27 cellular contexts compared by ENCODE assay signal in the genomic region with DNA sequence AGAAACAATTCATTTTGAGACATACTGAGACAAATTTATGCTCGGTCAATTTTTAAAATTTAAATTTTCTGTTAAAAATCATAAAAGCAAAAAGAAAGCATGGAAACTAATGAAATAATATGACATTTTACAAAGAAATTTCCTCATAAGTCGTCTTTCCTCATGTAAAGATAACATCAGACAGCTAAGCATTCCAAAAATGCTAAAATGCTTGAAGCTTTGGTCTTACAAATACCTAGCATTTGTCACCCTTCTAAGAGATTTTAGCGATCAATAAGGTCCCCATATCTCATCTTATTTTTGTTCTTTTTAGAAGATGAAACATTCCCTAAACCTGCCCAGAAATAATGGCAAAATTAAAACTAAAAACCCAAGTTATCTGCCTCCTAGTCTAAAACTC.
"Had no signal": no experiment of that assay in that cellular context is flagged by ENCODE, and none has a peak within 500 bp of the region (broad histone marks: within the 10 kb centered on the region; RNA-seq: fewer than 3 reads in every experiment).

No MANE protein-coding gene starts in this region.

- DNase-seq: stimulated activated CD4-positive, alpha-beta T cell treated with anti-CD3 and anti-CD28 coated beads, Interleukin-2, amount 100 ng/mL, for 48 hours; stimulated activated CD4-positive, alpha-beta T cell treated with anti-CD3 and anti-CD28 coated beads, Interleukin-4, amount 100 ng/mL, for 1 hour; stimulated activated CD4-positive, alpha-beta T cell treated with anti-CD3 and anti-CD28 coated beads, Interleukin-4, amount 100 ng/mL, for 24 hours; stimulated activated CD4-positive, alpha-beta T cell treated with anti-CD3 and anti-CD28 coated beads, Interleukin-4, amount 100 ng/mL, for 4 hours; stimulated activated CD8-positive, alpha-beta memory T cell treated with anti-CD3 and anti-CD28 coated beads, Interleukin-4, amount 100 ng/mL, for 48 hours; stimulated activated naive B cell treated with anti-CD40 and anti-IgM and Interleukin-4, amounts not matched to agents 10 μg/mL and 1 μg/mL and 100 μg/mL, for 72 hours; stimulated activated naive CD4-positive, alpha-beta T cell; stimulated activated naive CD4-positive, alpha-beta T cell treated with Interleukin-2 at 50 U/mL for 16 hours; stimulated activated naive CD8-positive, alpha-beta T cell treated with anti-CD3 and anti-CD28 coated beads, Interleukin-15, amount 100 ng/mL, for 72 hours; stimulated activated naive CD8-positive, alpha-beta T cell treated with anti-CD3 and anti-CD28 coated beads, Interleukin-15, Interleukin-2, amounts not matched to agents 100 U/mL and 50 U/mL, for 24 hours; stomach; substantia nigra; testis; thyroid gland; tibial artery; transverse colon; upper lobe of left lung; upper lobe of right lung; uterus had no signal

- H3K4me1 Mint-ChIP-seq: stimulated activated effector memory CD8-positive, alpha-beta T cell treated with anti-CD3 and anti-CD28 coated beads, Interleukin-12 subunit alpha, Interleukin-12 subunit beta, amount 100 ng/mL, for 72 hours; stimulated activated memory B cell treated with anti-CD40 and anti-IgM and Interleukin-4, amounts not matched to agents 10 μg/mL and 1 μg/mL and 100 μg/mL, for 72 hours; stimulated activated naive B cell treated with anti-CD40 and anti-IgM and Interleukin-4, amounts not matched to agents 10 μg/mL and 1 μg/mL and 100 μg/mL, for 72 hours; stimulated activated naive CD8-positive, alpha-beta T cell treated with anti-CD3 and anti-CD28 coated beads, Interleukin-15, amount 100 ng/mL, for 72 hours had no signal

- ATAC-seq: stimulated activated effector memory CD8-positive, alpha-beta T cell treated with anti-CD3 and anti-CD28 coated beads, Interleukin-12 subunit alpha, Interleukin-12 subunit beta, amount 100 ng/mL, for 72 hours; stimulated activated memory B cell treated with anti-CD40 and anti-IgM and Interleukin-4, amounts not matched to agents 10 μg/mL and 1 μg/mL and 100 μg/mL, for 72 hours; stimulated activated naive B cell treated with anti-CD40 and anti-IgM and Interleukin-4, amounts not matched to agents 10 μg/mL and 1 μg/mL and 100 μg/mL, for 72 hours; stimulated activated naive CD8-positive, alpha-beta T cell treated with anti-CD3 and anti-CD28 coated beads, Interleukin-15, amount 100 ng/mL, for 72 hours; stimulated activated naive CD8-positive, alpha-beta T cell treated with anti-CD3 and anti-CD28 coated beads, Interleukin-15, Interleukin-2, amounts not matched to agents 100 U/mL and 50 U/mL, for 24 hours; upper lobe of right lung had no signal

- H3K4me3 ChIP-seq: stomach, suprapubic skin, testis, thoracic aorta, thyroid gland, tibial artery, tibial nerve, transverse colon, upper lobe of left lung, upper lobe of right lung, uterus, vagina had no signal

- H3K9me3 Mint-ChIP-seq: stimulated activated memory B cell treated with anti-CD40 and anti-IgM and Interleukin-4, amounts not matched to agents 10 μg/mL and 1 μg/mL and 100 μg/mL, for 72 hours; stimulated activated naive B cell treated with anti-CD40 and anti-IgM and Interleukin-4, amounts not matched to agents 10 μg/mL and 1 μg/mL and 100 μg/mL, for 72 hours; stimulated activated naive CD8-positive, alpha-beta T cell treated with anti-CD3 and anti-CD28 coated beads, Interleukin-15, amount 100 ng/mL, for 72 hours; stimulated activated naive CD8-positive, alpha-beta T cell treated with anti-CD3 and anti-CD28 coated beads, Interleukin-15, Interleukin-2, amounts not matched to agents 100 ng/mL and 50 ng/mL, for 24 hours; type B pancreatic cell had no signal

- H3K9me3 ChIP-seq: stomach, suprapubic skin, testis, thoracic aorta, thyroid gland, tibial artery, tibial nerve, transverse colon, upper lobe of left lung, upper lobe of right lung, uterus, vagina had no signal

- H3K36me3 Mint-ChIP-seq: stimulated activated effector memory CD8-positive, alpha-beta T cell treated with anti-CD3 and anti-CD28 coated beads, Interleukin-12 subunit alpha, Interleukin-12 subunit beta, amount 100 ng/mL, for 72 hours; stimulated activated memory B cell treated with anti-CD40 and anti-IgM and Interleukin-4, amounts not matched to agents 10 μg/mL and 1 μg/mL and 100 μg/mL, for 72 hours; stimulated activated naive B cell treated with anti-CD40 and anti-IgM and Interleukin-4, amounts not matched to agents 10 μg/mL and 1 μg/mL and 100 μg/mL, for 72 hours; type B pancreatic cell had no signal

- H3K4me3 Mint-ChIP-seq: stimulated activated effector memory CD8-positive, alpha-beta T cell treated with anti-CD3 and anti-CD28 coated beads, Interleukin-12 subunit alpha, Interleukin-12 subunit beta, amount 100 ng/mL, for 72 hours; stimulated activated memory B cell treated with anti-CD40 and anti-IgM and Interleukin-4, amounts not matched to agents 10 μg/mL and 1 μg/mL and 100 μg/mL, for 72 hours; stimulated activated naive B cell treated with anti-CD40 and anti-IgM and Interleukin-4, amounts not matched to agents 10 μg/mL and 1 μg/mL and 100 μg/mL, for 72 hours; stimulated activated naive CD8-positive, alpha-beta T cell treated with anti-CD3 and anti-CD28 coated beads, Interleukin-15, amount 100 ng/mL, for 72 hours; stimulated activated naive CD8-positive, alpha-beta T cell treated with anti-CD3 and anti-CD28 coated beads, Interleukin-15, Interleukin-2, amounts not matched to agents 100 ng/mL and 50 ng/mL, for 24 hours; type B pancreatic cell had no signal

- H3K27ac ChIP-seq: stomach, suprapubic skin, testis, thoracic aorta, thyroid gland, tibial artery, tibial nerve, transverse colon, upper lobe of left lung, upper lobe of right lung, uterus, vagina had no signal

- H3K4me1 ChIP-seq: stomach, suprapubic skin, testis, thyroid gland, tibial artery, tibial nerve, transverse colon, upper lobe of right lung, uterus, vagina had no signal

- H3K27me3 ChIP-seq: stomach, suprapubic skin, testis, thyroid gland, tibial artery, tibial nerve, transverse colon, upper lobe of left lung, upper lobe of right lung, uterus, vagina had no signal

- H3K27ac Mint-ChIP-seq: stimulated activated effector memory CD8-positive, alpha-beta T cell treated with anti-CD3 and anti-CD28 coated beads, Interleukin-12 subunit alpha, Interleukin-12 subunit beta, amount 100 ng/mL, for 72 hours; stimulated activated memory B cell treated with anti-CD40 and anti-IgM and Interleukin-4, amounts not matched to agents 10 μg/mL and 1 μg/mL and 100 μg/mL, for 72 hours; stimulated activated naive B cell treated with anti-CD40 and anti-IgM and Interleukin-4, amounts not matched to agents 10 μg/mL and 1 μg/mL and 100 μg/mL, for 72 hours; stimulated activated naive CD8-positive, alpha-beta T cell treated with anti-CD3 and anti-CD28 coated beads, Interleukin-15, amount 100 ng/mL, for 72 hours; stimulated activated naive CD8-positive, alpha-beta T cell treated with anti-CD3 and anti-CD28 coated beads, Interleukin-15, Interleukin-2, amounts not matched to agents 100 ng/mL and 50 ng/mL, for 24 hours; type B pancreatic cell had no signal

- H3K36me3 ChIP-seq: stomach, suprapubic skin, thoracic aorta, thyroid gland, tibial artery, tibial nerve, transverse colon, upper lobe of left lung, upper lobe of right lung, uterus, vagina had no signal

- H3K27me3 Mint-ChIP-seq: stimulated activated memory B cell treated with anti-CD40 and anti-IgM and Interleukin-4, amounts not matched to agents 10 μg/mL and 1 μg/mL and 100 μg/mL, for 72 hours; stimulated activated naive B cell treated with anti-CD40 and anti-IgM and Interleukin-4, amounts not matched to agents 10 μg/mL and 1 μg/mL and 100 μg/mL, for 72 hours; stimulated activated naive CD8-positive, alpha-beta T cell treated with anti-CD3 and anti-CD28 coated beads, Interleukin-15, amount 100 ng/mL, for 72 hours; stimulated activated naive CD8-positive, alpha-beta T cell treated with anti-CD3 and anti-CD28 coated beads, Interleukin-15, Interleukin-2, amounts not matched to agents 100 ng/mL and 50 ng/mL, for 24 hours; type B pancreatic cell had no signal
